Comparison of ENCODE assay signal across 14 cellular contexts in the genomic region with DNA sequence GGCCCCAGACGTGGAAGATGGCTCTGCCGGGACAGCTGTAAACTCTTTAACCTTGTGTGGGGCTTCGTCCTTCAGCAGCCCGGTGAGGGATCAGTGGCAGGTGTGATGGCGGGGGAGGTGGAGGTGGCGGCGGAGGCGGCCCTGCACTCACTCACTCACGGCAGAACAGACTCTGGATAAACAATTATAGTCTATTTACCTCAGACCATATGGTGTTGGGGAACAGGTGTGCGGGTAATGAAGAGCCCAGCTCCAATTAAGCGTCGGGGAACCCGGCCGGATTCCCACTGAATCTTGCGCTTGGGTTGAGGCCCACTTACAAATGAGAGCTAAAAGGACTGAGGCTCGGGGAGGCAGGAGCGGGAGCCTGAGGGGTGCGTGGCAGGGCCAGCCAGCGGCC.
DNase-seq lines count a peak whose midpoint lies in the region; ATAC-seq and TF ChIP-seq lines count a peak whose summit lies in the region.
"Had no signal": no experiment of that assay in that cellular context is flagged by ENCODE, and none has a peak within 500 bp of the region (broad histone marks: within the 10 kb centered on the region; RNA-seq: fewer than 3 reads in every experiment).

No MANE protein-coding gene starts in this region.

- no peaks in the 10 kb centered on the region for H3K36me3 ChIP-seq in brain microvascular endothelial cell (replicated peaks)
- H3K36me3 ChIP-seq: HAP-1, thyroid gland had no signal

- H3K4me3 ChIP-seq in brain microvascular endothelial cell (ENCODE audit: low read depth, low read length): no peak overlapping the region
- H3K4me3 ChIP-seq: HAP-1, thyroid gland had no signal

- intact Hi-C loops in left colon (cut with DNase I, micrococcal nuclease): no loop called here

- no peak for TF ChIP-seq CTCF in brain microvascular endothelial cell (IDR thresholded peaks at IDR 0.05; ENCODE audit: low read depth, low read length, missing control alignments)

- no peak overlapping the region for H3K27ac ChIP-seq in brain microvascular endothelial cell
- H3K27ac ChIP-seq: thyroid gland had no signal

- DNase-seq in NCI-H1092 (lab: John Stamatoyannopoulos, UW): peak; percentile 76
- peak; percentile 38 for DNase-seq in NCI-H2029 treated with DMSO at 0.1 percent for 48 hours (lab: John Stamatoyannopoulos, UW)
- peak; percentile 97 for DNase-seq in NCI-H524 treated with DMSO at 0.1 percent for 48 hours (lab: John Stamatoyannopoulos, UW)
- no peak for DNase-seq in left colon
- DNase-seq in GM19240 (ENCODE audit: insufficient read length, low spot score): no peak
- no peak for DNase-seq in brain microvascular endothelial cell
- DNase-seq: activated gamma-delta T cell treated with Interleukin-2 at 50 U/mL for 16 hours; anterior cingulate cortex; kidney glomerular epithelial cell; SK-N-SH; stimulated activated CD4-positive, alpha-beta T cell treated with anti-CD3 and anti-CD28 coated beads, Interleukin-12 subunit alpha, Interleukin-12 subunit beta, amount 100 ng/mL, for 4 hours; thyroid gland had no signal

- ATAC-seq in left colon: peak; percentile 30
- ATAC-seq in GM21390 (IDR thresholded peaks at IDR 0.05; ENCODE audit: unreplicated experiment): no peak

- no peaks in the 10 kb centered on the region for H3K27me3 ChIP-seq in brain microvascular endothelial cell (replicated peaks)
- H3K27me3 ChIP-seq: thyroid gland had no signal

- in situ Hi-C loops in brain microvascular endothelial cell (cut with HindIII; ENCODE audit: low pct_ligation_motif_present, low sequenced_read_pairs): no loop called here

Comparison
In these comparisons a context has a peak if more than half of its experiments do, and no peak if none do; other contexts are left out.
1. DNase-seq: peak in NCI-H1092 (single experiment), NCI-H2029 treated with DMSO at 0.1 percent for 48 hours (single experiment) and NCI-H524 treated with DMSO at 0.1 percent for 48 hours (single experiment); none in left colon (0 of 2), GM19240 (single experiment) and brain microvascular endothelial cell (single experiment).